ENCODE assay signal across 8 cellular contexts in genomic region chr3:154323921-154324738, GRCh38. TPM values are rescaled to one million over a fixed set of nuclear protein-coding genes. Genes with fewer than 3 reads are reported as not detected.
DNase-seq lines count a peak whose midpoint lies in the region; TF ChIP-seq lines count a peak whose summit lies in the region.

Gene DHX36, minus strand, starts transcription at chr3:154324487. Its CDS starts 71 bp downstream, at chr3:154324416.

- peak within 1 kb of the TSS; percentile 98 for H3K27ac Mint-ChIP-seq in HFFc6
- H3K27ac Mint-ChIP-seq in activated naive CD4-positive, alpha-beta T cell treated with anti-CD3 and anti-CD28 coated beads, Interleukin-2, amount 10 ng/mL, durations not matched to agents 7 days and 5 days: peak within 1 kb of the TSS; percentile 98

- peaks cover 20% of the 10 kb centered on the region for H3K36me3 Mint-ChIP-seq in HFFc6 (ENCODE audit: low read depth)
- peaks cover 13% of the 10 kb centered on the region for H3K36me3 Mint-ChIP-seq in activated naive CD4-positive, alpha-beta T cell treated with anti-CD3 and anti-CD28 coated beads, Interleukin-2, amount 10 ng/mL, durations not matched to agents 7 days and 5 days

- peak within 1 kb of the TSS; percentile 88 for H3K4me3 ChIP-seq in suprapubic skin

- H3K27ac ChIP-seq in suprapubic skin: peak within 1 kb of the TSS; percentile 95

- H3K4me1 Mint-ChIP-seq in HFFc6 (ENCODE audit: low read depth): peaks cover 19% of the 10 kb centered on the region; the same call in 1 of the 2 replicates
- peaks cover 30% of the 10 kb centered on the region for H3K4me1 Mint-ChIP-seq in activated naive CD4-positive, alpha-beta T cell treated with anti-CD3 and anti-CD28 coated beads, Interleukin-2, amount 10 ng/mL, durations not matched to agents 7 days and 5 days

- H3K9me3 Mint-ChIP-seq in HFFc6: no peaks in the 10 kb centered on the region
- no peaks in the 10 kb centered on the region for H3K9me3 Mint-ChIP-seq in activated naive CD4-positive, alpha-beta T cell treated with anti-CD3 and anti-CD28 coated beads, Interleukin-2, amount 10 ng/mL, durations not matched to agents 7 days and 5 days

- no peak for TF ChIP-seq EP300 in suprapubic skin (IDR thresholded peaks at IDR 0.05)

- TF ChIP-seq CTCF in HFFc6 (IDR thresholded peaks at IDR 0.05) (no peak), suprapubic skin (IDR thresholded peaks at IDR 0.05) (no peak)

- WGBS in suprapubic skin: 1% methylated on average over 33 of the region's 44 CpGs

- no peaks in the 10 kb centered on the region for H3K36me3 ChIP-seq in suprapubic skin

- H3K9me3 ChIP-seq in suprapubic skin: no peaks in the 10 kb centered on the region

- H3K4me1 ChIP-seq in suprapubic skin: peaks cover 45% of the 10 kb centered on the region

- H3K27me3 Mint-ChIP-seq in HFFc6 (ENCODE audit: insufficient read depth): no peaks in the 10 kb centered on the region; the same call in 1 of the 2 replicates
- no peaks in the 10 kb centered on the region for H3K27me3 Mint-ChIP-seq in activated naive CD4-positive, alpha-beta T cell treated with anti-CD3 and anti-CD28 coated beads, Interleukin-2, amount 10 ng/mL, durations not matched to agents 7 days and 5 days

- TF ChIP-seq POLR2A in suprapubic skin (IDR thresholded peaks at IDR 0.05): peak; percentile 59 to 90

- CTCF ChIA-PET in activated naive CD4-positive, alpha-beta T cell treated with anti-CD3 and anti-CD28 coated beads, Interleukin-2, amount 10 ng/mL, durations not matched to agents 7 days and 5 days (lab: Charles Lee): interaction anchor here (0.6 to 0.9 kb wide), 3 partner anchors 15 to 26 kb away, joined by 3 to 4 read pairs (median 3); no protein-coding TSS in a partner anchor

- DNase-seq in GM04503 (ENCODE audit: low read depth) (peak; percentile 44), HFFc6 (peak; percentile 84), NAMALWA (ENCODE audit: low spot score) (peak; percentile 94), SK-N-DZ (ENCODE audit: low spot score) (peak; percentile 94), globus pallidus (ENCODE audit: low spot score) (peak; percentile 87), nucleus accumbens (lab: John Stamatoyannopoulos, UW) (peak; percentile 31 to 94 (median 82)), suprapubic skin (ENCODE audit: low spot score in 2 of 2) (peak; percentile 96)
- peak; percentile 93 for DNase-seq in activated naive CD4-positive, alpha-beta T cell treated with anti-CD3 and anti-CD28 coated beads, Interleukin-2, amount 10 ng/mL, durations not matched to agents 7 days and 5 days

- peak within 1 kb of the TSS; percentile 94 for H3K4me3 Mint-ChIP-seq in HFFc6
- H3K4me3 Mint-ChIP-seq in activated naive CD4-positive, alpha-beta T cell treated with anti-CD3 and anti-CD28 coated beads, Interleukin-2, amount 10 ng/mL, durations not matched to agents 7 days and 5 days: peak within 1 kb of the TSS; percentile 86

- no peaks in the 10 kb centered on the region for H3K27me3 ChIP-seq in suprapubic skin

RNA-seq across cellular contexts. Expression of gene DHX36, which starts in this region (rescaled TPM):
- total RNA-seq in HFFc6 (2021; fragmentation: NEBNext Ultra II Directional; extraction: Animal tissue kit (Norgen Biotek cat#: 25700)): 10 to 100 TPM; 49.3 to 62.9 (median 55.7) TPM
- 26.5 and 46.0 TPM in 2 replicates for polyA plus RNA-seq in SK-N-DZ (2014; cell fraction: cytosol; rRNA removed)
- polyA plus RNA-seq in SK-N-DZ (2014; cell fraction: nucleus; rRNA removed): 80.5 and 86.0 TPM in 2 replicates
- total RNA-seq in suprapubic skin: 100 to 1,000 TPM in 1 of 4 donors, 10 to 100 TPM in 3; 33.7 to 115 (median 37.3) TPM

Comparison
In these comparisons a context has a peak if more than half of its experiments do, and no peak if none do; other contexts are left out.
1. Peak in every context shown above with its lines: DNase-seq, H3K4me3 ChIP-seq and H3K27ac ChIP-seq.
2. DNase-seq: peak in every context shown above with its lines; median percentile 96 in suprapubic skin; 94 in NAMALWA; 94 in SK-N-DZ; 93 in activated naive CD4-positive, alpha-beta T cell treated with anti-CD3 and anti-CD28 coated beads, Interleukin-2, amount 10 ng/mL, durations not matched to agents 7 days and 5 days; 87 in globus pallidus; 84 in HFFc6; 82 in nucleus accumbens; 44 in GM04503.